In the genomic region with DNA sequence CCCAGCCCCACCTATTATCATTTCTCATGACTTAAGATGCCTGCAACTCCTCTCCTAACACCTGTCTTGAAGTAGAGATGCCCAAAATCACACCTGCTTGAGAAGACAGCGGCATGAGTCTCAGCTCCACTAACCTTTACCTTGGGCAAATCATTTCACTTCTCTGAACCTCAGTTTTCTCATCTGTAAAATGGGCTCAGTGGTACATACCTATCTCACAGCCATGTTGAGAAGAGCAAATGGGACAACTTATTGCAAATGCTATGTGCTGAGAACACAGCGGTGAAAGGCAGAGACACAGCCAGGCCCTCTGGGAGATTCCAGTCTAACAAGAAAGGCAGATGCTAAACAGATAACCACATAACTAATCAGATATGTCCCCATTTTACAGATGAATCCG, we compare ENCODE assay signal across 20 cellular contexts.
"Had no signal": no experiment of that assay in that cellular context is flagged by ENCODE, and none has a peak within 500 bp of the region (broad histone marks: within the 10 kb centered on the region; RNA-seq: fewer than 3 reads in every experiment).

No MANE protein-coding gene starts in this region.

- H3K36me3 ChIP-seq: gastrocnemius medialis, sigmoid colon, vagina had no signal

- H3K4me3 ChIP-seq: esophagus muscularis mucosa, gastrocnemius medialis, psoas muscle, sigmoid colon, skin epidermis, stomach, upper lobe of left lung, vagina had no signal

- H3K9me3 ChIP-seq: esophagus muscularis mucosa, gastrocnemius medialis, neutrophil, psoas muscle, sigmoid colon, stomach, upper lobe of left lung, vagina had no signal

- DNase-seq: effector memory CD8-positive, alpha-beta T cell; gastrocnemius medialis; glutamatergic neuron; islet precursor cell; left cardiac atrium; mesendoderm; naive thymus-derived CD4-positive, alpha-beta T cell; nephron progenitor cell; retina; sigmoid colon; stimulated activated CD4-positive, alpha-beta T cell treated with anti-CD3 and anti-CD28 coated beads, Interleukin-2, amount 100 ng/mL, for 24 hours; stimulated activated naive CD4-positive, alpha-beta T cell had no signal

- H3K9me3 Mint-ChIP-seq: effector memory CD8-positive, alpha-beta T cell; naive thymus-derived CD4-positive, alpha-beta T cell; nephron progenitor cell had no signal

- H3K27ac Mint-ChIP-seq: effector memory CD8-positive, alpha-beta T cell had no signal

- H3K4me3 Mint-ChIP-seq: effector memory CD8-positive, alpha-beta T cell; naive thymus-derived CD4-positive, alpha-beta T cell; nephron progenitor cell had no signal

- ATAC-seq: effector memory CD8-positive, alpha-beta T cell; gastrocnemius medialis; naive thymus-derived CD4-positive, alpha-beta T cell had no signal

- H3K27ac ChIP-seq: epithelial cell of prostate, gastrocnemius medialis, neutrophil, psoas muscle, skin epidermis, upper lobe of left lung, vagina had no signal

- H3K27me3 ChIP-seq: esophagus muscularis mucosa, gastrocnemius medialis, sigmoid colon, stomach, upper lobe of left lung, vagina had no signal
